12 cellular contexts compared by ENCODE assay signal in the genomic region with DNA sequence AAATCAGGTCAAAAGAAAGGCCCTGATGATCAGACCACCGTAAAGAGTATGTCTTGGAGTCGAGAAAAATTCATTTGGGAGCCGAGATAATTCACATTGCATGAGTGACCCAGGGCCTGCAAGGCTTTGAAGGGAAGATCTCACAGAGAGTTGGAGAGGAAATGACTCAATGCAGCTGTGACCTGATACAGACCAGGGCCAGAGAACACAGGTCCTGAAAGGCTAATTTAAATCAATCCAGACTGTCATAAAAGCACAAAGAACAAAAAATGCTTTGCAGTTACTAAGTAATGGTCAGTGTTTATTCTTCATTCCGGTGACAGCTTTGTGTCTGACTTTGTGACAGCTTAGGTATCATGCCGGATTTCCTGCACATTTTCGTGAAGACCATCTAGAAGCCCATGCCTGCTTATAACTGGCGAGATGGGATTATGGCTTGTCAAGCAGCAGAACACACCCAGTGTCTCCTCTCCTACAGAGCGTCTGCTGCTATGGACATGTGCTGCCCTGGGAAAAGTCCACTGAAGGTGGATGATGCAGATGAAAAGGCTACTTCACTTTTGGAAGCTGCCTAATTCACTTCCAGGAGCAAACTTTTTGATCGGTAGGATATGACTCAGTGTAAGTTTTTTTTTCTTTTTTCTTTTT. TPM values are rescaled to one million over a fixed set of nuclear protein-coding genes. Genes with fewer than 3 reads are reported as not detected.
DNase-seq lines count a peak whose midpoint lies in the region; ATAC-seq and TF ChIP-seq lines count a peak whose summit lies in the region.
"Had no signal": no experiment of that assay in that cellular context is flagged by ENCODE, and none has a peak within 500 bp of the region (broad histone marks: within the 10 kb centered on the region; RNA-seq: fewer than 3 reads in every experiment).

No MANE protein-coding gene starts in this region.

- H3K4me1 ChIP-seq in vagina: no peaks in the 10 kb centered on the region
- H3K4me1 ChIP-seq in gastrocnemius medialis: peaks cover 0 to 5% of the 10 kb centered on the region in 2 donors

- no peaks in the 10 kb centered on the region for H3K9me3 ChIP-seq in vagina
- H3K9me3 ChIP-seq in gastrocnemius medialis: no peaks in the 10 kb centered on the region

- in situ Hi-C loops in astrocyte of the spinal cord (cut with HindIII; ENCODE audit: low sequenced_read_pairs): loop anchor here (25.0 kb wide), 1 partner anchor 974 kb away; the partner anchor contains the start of gene PLK2
- in situ Hi-C loops in gastrocnemius medialis (cut with MboI; ENCODE audit: low sequenced_read_pairs in 4 of 4): no loop called here

- no peak overlapping the region for H3K27ac ChIP-seq in vagina
- H3K27ac ChIP-seq in gastrocnemius medialis: no peak overlapping the region

- H3K27me3 ChIP-seq in vagina (no peaks in the 10 kb centered on the region), gastrocnemius medialis (no peaks in the 10 kb centered on the region)

- TF ChIP-seq CTCF in astrocyte of the spinal cord (IDR thresholded peaks at IDR 0.05; ENCODE audit: low read depth, low read length) (no peak), vagina (IDR thresholded peaks at IDR 0.05) (no peak), gastrocnemius medialis (IDR thresholded peaks at IDR 0.05 in 4 of 5, conservative IDR thresholded peaks at IDR 0.05 in 1 of 5) (no peak)

- no peaks in the 10 kb centered on the region for H3K36me3 ChIP-seq in vagina
- H3K36me3 ChIP-seq in gastrocnemius medialis: no peaks in the 10 kb centered on the region

- intact Hi-C loops in vagina (cut with DNase I) (no loop called here), gastrocnemius medialis (cut with DNase I; ENCODE audit: low total_unique reads) (no loop called here)

- ATAC-seq in HG03442 (IDR thresholded peaks at IDR 0.05; ENCODE audit: unreplicated experiment) (peak; percentile 91), gastrocnemius medialis (no peak)
- ATAC-seq: T-helper 17 cell had no signal

- DNase-seq in Daoy (ENCODE audit: low read depth): peak; percentile 78
- DNase-seq in astrocyte of the spinal cord (ENCODE audit: low read depth, low spot score): peak; percentile 80
- peak; percentile 86 to 94 for DNase-seq in lung microvascular endothelial cell (ENCODE audit: low read depth in 2 of 2)
- no peak for DNase-seq in vagina (ENCODE audit: extremely low spot score in 2 of 2)
- no peak for DNase-seq in gastrocnemius medialis
- DNase-seq in activated CD4-positive, CD25-positive, alpha-beta regulatory T cell treated with anti-CD3 and anti-CD28 coated beads, Interleukin-2, amount 50 U/mL, for 72 hours: no peak
- DNase-seq in activated T-cell treated with anti-CD3 and anti-CD28 coated beads for 4 hours: no peak
- DNase-seq: DMS79 treated with DMSO at 0.1 percent for 48 hours, NCI-H2029, T-helper 17 cell had no signal

- H3K4me3 ChIP-seq in astrocyte of the spinal cord (ENCODE audit: low read depth, low read length): no peak overlapping the region
- no peak overlapping the region for H3K4me3 ChIP-seq in vagina
- no peak overlapping the region for H3K4me3 ChIP-seq in gastrocnemius medialis

- TF ChIP-seq POLR2A in vagina (IDR thresholded peaks at IDR 0.05) (no peak), gastrocnemius medialis (IDR thresholded peaks at IDR 0.05) (no peak)

RNA-seq across cellular contexts. Expression of gene ACTBL2, which starts 5.8 kb away (rescaled TPM):
- 7.1 and 8.7 TPM in 2 replicates for total RNA-seq in Daoy (2014; rRNA removed; shearing (Covaris generic))
- total RNA-seq in lung microvascular endothelial cell: under 0.01 TPM in 1 of 2 replicates, not detected in the other
- total RNA-seq in vagina: not detected
- total RNA-seq in gastrocnemius medialis: not detected
- total RNA-seq: activated T-helper 1 cell treated with anti-CD3 and anti-CD28 coated beads, Interleukin-12 subunit alpha, Interleukin-12 subunit beta, Interleukin-2, Interleukin-4 antibody, amounts not matched to agents 30 ng/mL and 10 ng/mL and 1 ng/mL, durations not matched to agents 14 hours and 24 hours and 36 hours; T-helper 17 cell had no signal

Comparison
In these comparisons a context has a peak if more than half of its experiments do, and no peak if none do; other contexts are left out.
1. DNase-seq: peak in Daoy (single experiment), astrocyte of the spinal cord (single experiment) and lung microvascular endothelial cell (2 of 2); none in vagina (0 of 2), gastrocnemius medialis (0 of 2), activated CD4-positive, CD25-positive, alpha-beta regulatory T cell treated with anti-CD3 and anti-CD28 coated beads, Interleukin-2, amount 50 U/mL, for 72 hours (single experiment) and activated T-cell treated with anti-CD3 and anti-CD28 coated beads for 4 hours (single experiment).